Comparison of ENCODE assay signal across 8 cellular contexts in the genomic region with DNA sequence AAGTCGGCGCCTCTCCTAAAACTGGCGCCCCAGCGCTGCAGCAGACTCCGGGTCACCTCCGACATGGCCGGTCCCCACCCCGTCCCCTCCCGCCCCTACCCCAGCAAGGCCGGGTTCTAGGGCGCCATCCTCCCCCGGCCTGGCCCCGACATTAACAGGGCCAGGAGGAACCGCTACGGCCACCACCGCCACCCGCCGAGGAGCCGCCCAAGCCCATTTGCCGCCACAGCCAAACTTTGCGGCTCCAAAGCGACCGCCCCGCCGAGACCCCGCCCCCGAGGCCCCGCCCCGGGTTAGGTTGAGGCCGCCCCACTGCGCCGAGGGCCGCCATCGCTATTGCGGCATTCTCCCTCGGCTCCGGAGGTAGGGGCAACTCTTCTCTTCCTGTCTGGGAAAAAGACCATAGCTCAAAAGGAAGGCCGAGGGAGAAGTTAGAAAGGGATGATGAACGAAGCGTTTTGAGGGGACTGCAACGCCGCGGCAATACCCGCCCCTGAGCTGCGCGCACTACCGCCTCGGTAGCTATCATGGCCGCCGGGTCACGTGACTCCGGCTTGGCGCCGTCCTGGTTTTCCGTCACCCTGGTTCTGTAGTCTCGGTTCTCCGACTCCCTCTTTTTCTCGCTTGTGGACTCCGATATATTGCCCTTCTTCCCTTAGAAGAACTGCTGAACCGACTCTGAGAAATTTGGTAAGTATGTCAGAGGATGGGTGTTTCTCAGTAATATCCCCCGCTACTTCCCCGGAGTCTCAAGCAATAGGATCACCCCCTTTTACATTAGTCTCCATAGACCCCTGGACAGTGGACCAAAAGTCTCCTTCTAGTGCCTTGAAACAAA. TPM values are rescaled to one million over a fixed set of nuclear protein-coding genes. Genes with fewer than 3 reads are reported as not detected.
DNase-seq lines count a peak whose midpoint lies in the region; ATAC-seq and TF ChIP-seq lines count a peak whose summit lies in the region.

A gene with protein sequence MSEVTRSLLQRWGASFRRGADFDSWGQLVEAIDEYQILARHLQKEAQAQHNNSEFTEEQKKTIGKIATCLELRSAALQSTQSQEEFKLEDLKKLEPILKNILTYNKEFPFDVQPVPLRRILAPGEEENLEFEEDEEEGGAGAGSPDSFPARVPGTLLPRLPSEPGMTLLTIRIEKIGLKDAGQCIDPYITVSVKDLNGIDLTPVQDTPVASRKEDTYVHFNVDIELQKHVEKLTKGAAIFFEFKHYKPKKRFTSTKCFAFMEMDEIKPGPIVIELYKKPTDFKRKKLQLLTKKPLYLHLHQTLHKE (minus strand): TSS at position 239 of the 838 bp plus-strand sequence. CDS start 174 bp downstream, at position 65.
A gene with protein sequence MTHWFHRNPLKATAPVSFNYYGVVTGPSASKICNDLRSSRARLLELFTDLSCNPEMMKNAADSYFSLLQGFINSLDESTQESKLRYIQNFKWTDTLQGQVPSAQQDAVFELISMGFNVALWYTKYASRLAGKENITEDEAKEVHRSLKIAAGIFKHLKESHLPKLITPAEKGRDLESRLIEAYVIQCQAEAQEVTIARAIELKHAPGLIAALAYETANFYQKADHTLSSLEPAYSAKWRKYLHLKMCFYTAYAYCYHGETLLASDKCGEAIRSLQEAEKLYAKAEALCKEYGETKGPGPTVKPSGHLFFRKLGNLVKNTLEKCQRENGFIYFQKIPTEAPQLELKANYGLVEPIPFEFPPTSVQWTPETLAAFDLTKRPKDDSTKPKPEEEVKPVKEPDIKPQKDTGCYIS (plus strand): TSS at position 312 of the 838 bp plus-strand sequence. CDS start 3,136 bp downstream, outside the sequence.

- peaks cover 8% of the 10 kb centered on the region; the same call in 1 of the 2 replicates for H3K36me3 ChIP-seq in BE2C

- no peaks in the 10 kb centered on the region for H3K9me3 ChIP-seq in BE2C

- peaks cover 8% of the 10 kb centered on the region for H3K4me1 ChIP-seq in BE2C

- H3K27me3 ChIP-seq in BE2C (no peaks in the 10 kb centered on the region), layer of hippocampus (ENCODE audit: control insufficient read depth, insufficient read depth, low read length) (no peaks in the 10 kb centered on the region)

- ATAC-seq in GM19324 (IDR thresholded peaks at IDR 0.05; ENCODE audit: low FRiP score, unreplicated experiment): peak; percentile 84
- peak; percentile 79 for ATAC-seq in HG03460 (IDR thresholded peaks at IDR 0.05; ENCODE audit: unreplicated experiment)

- peak within 1 kb of the TSS; percentile 99 for H3K4me3 ChIP-seq in BE2C (ENCODE audit: low read depth, low read length)
- peak within 1 kb of the TSS; percentile 90 for H3K4me3 ChIP-seq in choroid plexus epithelial cell (ENCODE audit: low read depth, low read length)

- H3K27ac ChIP-seq in layer of hippocampus (ENCODE audit: low read depth, low read length): peak within 1 kb of the TSS; percentile 99

- TF ChIP-seq CTCF in BE2C (IDR thresholded peaks at IDR 0.05; ENCODE audit: low read depth, low read length) (no peak), choroid plexus epithelial cell (conservative IDR thresholded peaks at IDR 0.05; ENCODE audit: low read depth, low read length) (no peak)

- DNase-seq in BE2C (peak; percentile 97), NCI-H524 treated with DMSO at 0.1 percent for 48 hours (lab: John Stamatoyannopoulos, UW) (peak; percentile 17), choroid plexus epithelial cell (ENCODE audit: low read depth) (peak; percentile 84)
- peak; percentile 94 to 97 for DNase-seq in activated CD4-positive, alpha-beta T cell treated with anti-CD3 and anti-CD28 coated beads for 4 hours
- peak; percentile 96 to 98 for DNase-seq in stimulated activated CD4-positive, alpha-beta T cell treated with anti-CD3 and anti-CD28 coated beads, Interleukin-1b, Interleukin-23, amount 100 ng/mL, for 4 hours (ENCODE audit: low read depth in 2 of 2)

RNA-seq across cellular contexts. Expression of the first gene that starts in this region (rescaled TPM):
- 18.1 TPM for polyA plus RNA-seq in BE2C (2012; ENCODE audit: insufficient read depth, insufficient read length, low read depth)

RNA-seq across cellular contexts. Expression of the second gene that starts in this region (rescaled TPM):
- polyA plus RNA-seq in BE2C (2012; ENCODE audit: insufficient read depth, insufficient read length, low read depth): 7.2 TPM

Comparison
In these comparisons a context has a peak if more than half of its experiments do, and no peak if none do; other contexts are left out.
1. Peak in every context shown above with its lines: DNase-seq, ATAC-seq, H3K4me3 ChIP-seq and H3K27ac ChIP-seq.
2. DNase-seq: peak in every context shown above with its lines; median percentile 97 in BE2C; 97 in stimulated activated CD4-positive, alpha-beta T cell treated with anti-CD3 and anti-CD28 coated beads, Interleukin-1b, Interleukin-23, amount 100 ng/mL, for 4 hours; 96 in activated CD4-positive, alpha-beta T cell treated with anti-CD3 and anti-CD28 coated beads for 4 hours; 84 in choroid plexus epithelial cell; 17 in NCI-H524 treated with DMSO at 0.1 percent for 48 hours.